Comparison of ENCODE assay signal across 7 cellular contexts in the genomic region with DNA sequence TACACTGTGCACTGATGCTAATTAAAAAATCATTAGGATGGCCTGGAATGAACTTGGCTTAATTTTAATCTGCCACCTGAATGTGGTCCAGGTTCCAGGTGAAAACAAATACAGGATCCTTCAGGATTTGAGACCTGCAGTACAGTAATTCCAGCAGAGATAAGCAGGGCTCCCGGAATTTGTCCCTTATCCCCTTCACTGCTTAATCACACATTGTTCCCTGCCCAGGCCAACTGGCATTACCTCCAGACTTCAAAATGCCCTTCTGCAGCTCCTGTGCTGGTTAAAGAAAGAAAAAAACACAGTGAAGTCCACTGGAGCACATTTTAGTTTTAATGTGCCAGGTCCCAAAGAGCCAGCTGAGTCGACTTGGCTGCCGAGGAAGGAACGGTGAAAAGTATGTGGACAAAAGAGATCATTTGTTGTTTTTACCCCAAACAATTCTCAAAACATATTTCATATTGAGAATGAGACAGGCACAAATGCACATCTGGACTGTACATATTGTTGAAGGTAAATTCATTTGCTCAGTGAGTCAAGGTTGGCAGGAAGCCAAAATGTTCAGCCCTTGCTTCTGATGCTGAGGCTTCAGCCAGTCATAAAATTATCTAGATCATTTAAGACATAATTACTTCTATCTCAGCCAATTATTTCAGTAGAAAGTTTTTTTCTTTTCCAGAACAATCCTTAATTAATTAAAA. TPM values are rescaled to one million over a fixed set of nuclear protein-coding genes. Genes with fewer than 3 reads are reported as not detected.
A peak's percentile ranks its signal among the peaks of the same experiment; 100 is the strongest.
DNase-seq lines count a peak whose midpoint lies in the region; ATAC-seq and TF ChIP-seq lines count a peak whose summit lies in the region.

No MANE protein-coding gene starts in this region.

- TF ChIP-seq CTCF in HFF-Myc (IDR thresholded peaks at IDR 0.05; ENCODE audit: low read depth, low read length, missing control alignments) = no peak
- TF ChIP-seq CTCF in sigmoid colon (IDR thresholded peaks at IDR 0.05) = no peak
- no peak for TF ChIP-seq CTCF in smooth muscle cell (IDR thresholded peaks at IDR 0.05; ENCODE audit: borderline replicate concordance, insufficient read depth, poor library complexity, severe bottlenecking)

- no peaks in the 10 kb centered on the region for H3K36me3 ChIP-seq in sigmoid colon
- H3K36me3 ChIP-seq in smooth muscle cell (ENCODE audit: low read depth) = no peaks in the 10 kb centered on the region

- no peak for TF ChIP-seq EP300 in sigmoid colon (IDR thresholded peaks at IDR 0.05)

- DNase-seq in HFF-Myc (ENCODE audit: extremely low read depth, low read depth) (peak; percentile 57), NCI-H446 treated with DMSO at 0.1 percent for 48 hours (lab: John Stamatoyannopoulos, UW) (peak; percentile 70), cerebellum (ENCODE audit: low spot score) (peak; percentile 15), sigmoid colon (peak; percentile 48), NCI-H2107 treated with DMSO at 0.1 percent for 48 hours (lab: John Stamatoyannopoulos, UW; ENCODE audit: unreplicated experiment) (no peak), smooth muscle cell (lab: John Stamatoyannopoulos, UW; ENCODE audit: unreplicated experiment) (no peak)

- no peaks in the 10 kb centered on the region for H3F3A ChIP-seq in smooth muscle cell (ENCODE audit: low read depth)

- H3K4me3 ChIP-seq in HFF-Myc (replicated peaks; ENCODE audit: low read depth, low read length) = no peak overlapping the region
- H3K4me3 ChIP-seq in sigmoid colon = no peak overlapping the region
- no peak overlapping the region for H3K4me3 ChIP-seq in smooth muscle cell

- 18 to 58% methylated on average over 4 of the region's 4 CpGs for WGBS in sigmoid colon, 2 donors
- 75% methylated on average over 4 of the region's 4 CpGs for whole genome bisulfite sequencing in smooth muscle cell (ENCODE audit: low lambda C conversion rate)

- no peak overlapping the region for H2AFZ ChIP-seq in smooth muscle cell (ENCODE audit: low read depth)

- H4K20me1 ChIP-seq in smooth muscle cell (ENCODE audit: low read depth) = no peaks in the 10 kb centered on the region

- no peak for TF ChIP-seq POLR2A in sigmoid colon (IDR thresholded peaks at IDR 0.05)

- H3K9ac ChIP-seq in smooth muscle cell (ENCODE audit: low read depth) = no peak overlapping the region

- H3K27ac ChIP-seq in sigmoid colon (peak overlapping the region in 1 of 4 donors; percentile 32), smooth muscle cell (ENCODE audit: low read depth) (no peak overlapping the region)

- no peaks in the 10 kb centered on the region for H3K79me2 ChIP-seq in smooth muscle cell (ENCODE audit: low read depth)

- ATAC-seq in GM21528 (IDR thresholded peaks at IDR 0.05; ENCODE audit: low FRiP score, unreplicated experiment) = no peak

- intact Hi-C loops in sigmoid colon (cut with DNase I) = no loop called here

- H3K4me1 ChIP-seq in sigmoid colon (peaks cover 0 to 29% (median 15%) of the 10 kb centered on the region in 4 donors), smooth muscle cell (ENCODE audit: low read depth) (no peaks in the 10 kb centered on the region)

- no peak overlapping the region for H3K4me2 ChIP-seq in smooth muscle cell

- H3K27me3 ChIP-seq in sigmoid colon (no peaks in the 10 kb centered on the region), smooth muscle cell (ENCODE audit: low read depth) (no peaks in the 10 kb centered on the region)

- no peaks in the 10 kb centered on the region for H3K9me3 ChIP-seq in sigmoid colon
- H3K9me3 ChIP-seq in smooth muscle cell (replicated peaks; ENCODE audit: low read depth) = no peaks in the 10 kb centered on the region

RNA-seq across cellular contexts. Expression of a gene that starts 28.4 kb away (rescaled TPM):
- total RNA-seq in cerebellum (39.9 TPM), sigmoid colon (100 to 1,000 TPM in 2 of 4 donors, 10 to 100 TPM in 2; 84.6 to 111 (median 105) TPM), smooth muscle cell (188 and 310 TPM in 2 replicates)
- polyA plus RNA-seq in sigmoid colon (10 to 100 TPM in 2 of 3 donors, 1 to 10 TPM in 1; 4.8 to 24.2 (median 12.3) TPM), smooth muscle cell (179 and 188 TPM in 2 replicates)

Comparison
In these comparisons a context has a peak if more than half of its experiments do, and no peak if none do; other contexts are left out.
1. DNase-seq: peak in HFF-Myc (single experiment), NCI-H446 treated with DMSO at 0.1 percent for 48 hours (single experiment), cerebellum (single experiment) and sigmoid colon (single experiment); none in NCI-H2107 treated with DMSO at 0.1 percent for 48 hours (single experiment) and smooth muscle cell (single experiment).